ENCODE assay signal across 9 cellular contexts in genomic region chr14:33564774-33565630, GRCh38.
DNase-seq lines count a peak whose midpoint lies in the region; ATAC-seq and TF ChIP-seq lines count a peak whose summit lies in the region.
"Had no signal": no experiment of that assay in that cellular context is flagged by ENCODE, and none has a peak within 500 bp of the region (broad histone marks: within the 10 kb centered on the region; RNA-seq: fewer than 3 reads in every experiment).

No MANE protein-coding gene starts in this region.

- ATAC-seq in GM19467 (IDR thresholded peaks at IDR 0.05; ENCODE audit: unreplicated experiment) = peak; percentile 60
- peak; percentile 36 for ATAC-seq in activated naive CD8-positive, alpha-beta T cell treated with anti-CD3 and anti-CD28 coated beads, Interleukin-2, amount 50 U/mL, for 24 hours
- peak; percentile 57 for ATAC-seq in aorta (ENCODE audit: low FRiP score)

- DNase-seq in AG04449 (ENCODE audit: low read depth, low spot score) = peak; percentile 21
- DNase-seq in activated naive CD8-positive, alpha-beta T cell treated with anti-CD3 and anti-CD28 coated beads, Interleukin-2, amount 50 U/mL, for 24 hours = no peak
- no peak for DNase-seq in aorta
- DNase-seq in COLO829 (ENCODE audit: low spot score) = no peak
- DNase-seq in adrenal gland = no peak
- DNase-seq in NCI-H524 treated with DMSO at 0.1 percent for 48 hours (lab: John Stamatoyannopoulos, UW) = no peak

- H3K36me3 ChIP-seq in HUES64 (ENCODE audit: insufficient read depth, low read length) (no peaks in the 10 kb centered on the region), aorta (ENCODE audit: control insufficient read depth in 1 of 2, insufficient read depth in 2 of 2, low read length in 1 of 2) (no peaks in the 10 kb centered on the region), adrenal gland (replicated peaks in 1 of 2) (no peaks in the 10 kb centered on the region)

- CTCF ChIA-PET in AG04449 (lab: Yijun Ruan, JAX) = no interaction called here

- no peaks in the 10 kb centered on the region for H3K27me3 ChIP-seq in HUES64 (ENCODE audit: insufficient read depth, low read length)
- H3K27me3 ChIP-seq in aorta (ENCODE audit: control insufficient read depth in 1 of 2, insufficient read depth in 2 of 2, low read length in 1 of 2) = no peaks in the 10 kb centered on the region
- no peaks in the 10 kb centered on the region for H3K27me3 ChIP-seq in adrenal gland

- intact Hi-C loops in aorta (cut with DNase I) (no loop called here), adrenal gland (cut with DNase I) (no loop called here)

- H3K9me3 ChIP-seq in HUES64 (ENCODE audit: insufficient read depth, low read depth, low read length) (no peaks in the 10 kb centered on the region), aorta (ENCODE audit: control insufficient read depth, low read length) (no peaks in the 10 kb centered on the region), adrenal gland (replicated peaks in 1 of 3) (no peaks in the 10 kb centered on the region)

- no peaks in the 10 kb centered on the region for H3K9me3 Mint-ChIP-seq in activated naive CD8-positive, alpha-beta T cell treated with anti-CD3 and anti-CD28 coated beads, Interleukin-2, amount 50 U/mL, for 24 hours
- H3K9me3 Mint-ChIP-seq: nephron had no signal

- H3K27ac ChIP-seq in HUES64 (ENCODE audit: low read depth, low read length) (peak overlapping the region; percentile 25; the same call in 1 of the 2 replicates), aorta (ENCODE audit: low read depth in 1 of 2, low read length in 2 of 2) (no peak overlapping the region), adrenal gland (peak overlapping the region in 1 of 5 donors; percentile 20)

- no peaks in the 10 kb centered on the region for H3K27me3 Mint-ChIP-seq in activated naive CD8-positive, alpha-beta T cell treated with anti-CD3 and anti-CD28 coated beads, Interleukin-2, amount 50 U/mL, for 24 hours

- no peak overlapping the region for H3K27ac Mint-ChIP-seq in activated naive CD8-positive, alpha-beta T cell treated with anti-CD3 and anti-CD28 coated beads, Interleukin-2, amount 50 U/mL, for 24 hours

- H3K4me3 Mint-ChIP-seq in activated naive CD8-positive, alpha-beta T cell treated with anti-CD3 and anti-CD28 coated beads, Interleukin-2, amount 50 U/mL, for 24 hours = no peak overlapping the region
- H3K4me3 Mint-ChIP-seq: nephron had no signal

- H3K4me3 ChIP-seq in AG04449 (ENCODE audit: low read depth, low read length) = no peak overlapping the region
- H3K4me3 ChIP-seq in HUES64 (ENCODE audit: low read length) = no peak overlapping the region
- H3K4me3 ChIP-seq in aorta (ENCODE audit: low read length in 2 of 2) = no peak overlapping the region
- H3K4me3 ChIP-seq in adrenal gland = no peak overlapping the region

- 71% methylated on average over 3 of the region's 3 CpGs for WGBS in HUES64
- WGBS in aorta, 2 donors = 47 to 53% methylated on average over 3 of the region's 3 CpGs
- WGBS in adrenal gland, 4 donors = 40 to 53% (median 46%) methylated on average over 3 of the region's 3 CpGs

- TF ChIP-seq CTCF in AG04449 (IDR thresholded peaks at IDR 0.05; ENCODE audit: insufficient read depth, low read length, missing control alignments) = no peak
- TF ChIP-seq CTCF in adrenal gland (IDR thresholded peaks at IDR 0.05) = no peak

- H3K4me1 ChIP-seq in HUES64 (ENCODE audit: insufficient read depth, low read length) = peaks cover 27% of the 10 kb centered on the region
- no peaks in the 10 kb centered on the region for H3K4me1 ChIP-seq in aorta (ENCODE audit: control insufficient read depth in 1 of 2, insufficient read depth in 2 of 2, low read length in 2 of 2)
- peaks cover 9 to 31% of the 10 kb centered on the region in 2 donors for H3K4me1 ChIP-seq in adrenal gland (replicated peaks in 1 of 2)

- TF ChIP-seq POLR2A in adrenal gland (IDR thresholded peaks at IDR 0.05) = no peak

- H3K36me3 Mint-ChIP-seq in activated naive CD8-positive, alpha-beta T cell treated with anti-CD3 and anti-CD28 coated beads, Interleukin-2, amount 50 U/mL, for 24 hours (ENCODE audit: low read depth) = no peaks in the 10 kb centered on the region

- no peak overlapping the region for H3K9ac ChIP-seq in HUES64 (ENCODE audit: low read depth, low read length)

- H3K4me1 Mint-ChIP-seq in activated naive CD8-positive, alpha-beta T cell treated with anti-CD3 and anti-CD28 coated beads, Interleukin-2, amount 50 U/mL, for 24 hours = no peaks in the 10 kb centered on the region

- POLR2A ChIA-PET in AG04449 (lab: Yijun Ruan, JAX) = no interaction called here
